1 cellular context compared by ENCODE assay signal in genomic region chr1:110963666-110964399, GRCh38.
TF ChIP-seq lines count a peak whose summit lies in the region.

Gene LRIF1, minus strand, starts transcription at chr1:110963922. Its CDS starts 234 bp downstream, at chr1:110963688.

TF ChIP-seq in HepG2, 621 proteins besides CTCF, POLR2A, EP300 and RAD21 (continued from another document and continues in another):
- no peak for TF ChIP-seq ZNF782 (CRISPR knock-in tag; IDR thresholded peaks at IDR 0.05; ENCODE audit: borderline replicate concordance)
- TF ChIP-seq ZNF589 (CRISPR knock-in tag; conservative IDR thresholded peaks at IDR 0.05): no peak
- no peak for TF ChIP-seq DNMT1 (CRISPR knock-in tag; IDR thresholded peaks at IDR 0.05)
- TF ChIP-seq PLRG1 (conservative IDR thresholded peaks at IDR 0.05): no peak
- no peak for TF ChIP-seq TIGD3 (CRISPR knock-in tag; IDR thresholded peaks at IDR 0.05; ENCODE audit: borderline replicate concordance)
- TF ChIP-seq KLF16 (CRISPR knock-in tag; IDR thresholded peaks at IDR 0.05): peak in 1 of 2 experiments; percentile 70; a peak in 2 of 4 replicates
- no peak for TF ChIP-seq KAT2B (IDR thresholded peaks at IDR 0.05; ENCODE audit: borderline replicate concordance, low read depth, low read length)
- TF ChIP-seq ZNF761 (CRISPR knock-in tag; conservative IDR thresholded peaks at IDR 0.05): no peak; the same call in 1 of the 2 replicates
- peak; percentile 72 for TF ChIP-seq MEF2D (CRISPR knock-in tag; IDR thresholded peaks at IDR 0.05)
- TF ChIP-seq MED13 (CRISPR knock-in tag; IDR thresholded peaks at IDR 0.05): 0 out of 2 replicates have a peak, but pooled peaks have one; percentile 38
- TF ChIP-seq KIAA2018 (CRISPR knock-in tag; IDR thresholded peaks at IDR 0.05; ENCODE audit: borderline replicate concordance): no peak
- no peak for TF ChIP-seq NFKBIZ (CRISPR knock-in tag; IDR thresholded peaks at IDR 0.05)
- TF ChIP-seq ZNF766 (CRISPR knock-in tag; IDR thresholded peaks at IDR 0.05; ENCODE audit: borderline replicate concordance): 0 out of 2 replicates have a peak, but pooled peaks have one; percentile 58
- TF ChIP-seq ZGPAT (CRISPR knock-in tag; IDR thresholded peaks at IDR 0.05): peak; percentile 68
- no peak for TF ChIP-seq MBD4 (IDR thresholded peaks at IDR 0.05; ENCODE audit: borderline replicate concordance, low read length)
- TF ChIP-seq GTF3A (CRISPR knock-in tag; conservative IDR thresholded peaks at IDR 0.05): no peak
- no peak for TF ChIP-seq ZFAT (CRISPR knock-in tag; conservative IDR thresholded peaks at IDR 0.05)
- no peak for TF ChIP-seq MATR3 (CRISPR knock-in tag; IDR thresholded peaks at IDR 0.05)
- no peak for TF ChIP-seq IKZF1 (IDR thresholded peaks at IDR 0.05)
- TF ChIP-seq ZNF619 (CRISPR knock-in tag; IDR thresholded peaks at IDR 0.05): 0 out of 2 replicates have a peak, but pooled peaks have one; percentile 55
- TF ChIP-seq ZFY (CRISPR knock-in tag; IDR thresholded peaks at IDR 0.05): peak; percentile 53
- peak; percentile 67; the same call in 1 of the 2 replicates for TF ChIP-seq ETV5 (CRISPR knock-in tag; IDR thresholded peaks at IDR 0.05; ENCODE audit: borderline replicate concordance)
- TF ChIP-seq MTERF4 (CRISPR knock-in tag; IDR thresholded peaks at IDR 0.05): no peak
- peak; percentile 59 for TF ChIP-seq ARID3A (IDR thresholded peaks at IDR 0.05; ENCODE audit: low read depth, low read length)
- 0 out of 2 replicates have a peak, but pooled peaks have one; percentile 25 for TF ChIP-seq HNRNPL (IDR thresholded peaks at IDR 0.05; ENCODE audit: low read depth, low read length)
- peak; percentile 97; the same call in 1 of the 2 replicates for TF ChIP-seq CBX5 (CRISPR knock-in tag; IDR thresholded peaks at IDR 0.05; ENCODE audit: borderline replicate concordance)
- TF ChIP-seq RELA (CRISPR knock-in tag; IDR thresholded peaks at IDR 0.05): no peak
- TF ChIP-seq DRAP1 (CRISPR knock-in tag; IDR thresholded peaks at IDR 0.05): peak; percentile 92
- TF ChIP-seq PRDM4 (CRISPR knock-in tag; IDR thresholded peaks at IDR 0.05; ENCODE audit: borderline replicate concordance): no peak
- no peak for TF ChIP-seq ZSCAN20 (CRISPR knock-in tag; IDR thresholded peaks at IDR 0.05; ENCODE audit: borderline replicate concordance)
- TF ChIP-seq ZBTB46 (CRISPR knock-in tag; IDR thresholded peaks at IDR 0.05; ENCODE audit: borderline replicate concordance): no peak
- TF ChIP-seq LRRFIP1 (CRISPR knock-in tag; conservative IDR thresholded peaks at IDR 0.05): no peak
- no peak for TF ChIP-seq JUNB (CRISPR knock-in tag; IDR thresholded peaks at IDR 0.05; ENCODE audit: borderline replicate concordance)
- TF ChIP-seq ZNF776 (CRISPR knock-in tag; IDR thresholded peaks at IDR 0.05): 0 out of 2 replicates have a peak, but pooled peaks have one; percentile 42
